ENCODE assay signal across 1 cellular context in genomic region chr20:34216382-34216742, GRCh38.
TF ChIP-seq lines count a peak whose summit lies in the region.

No MANE protein-coding gene starts in this region.

TF ChIP-seq in H1, 55 proteins besides CTCF, POLR2A, EP300 and RAD21:
- TF ChIP-seq TCF12 (IDR thresholded peaks at IDR 0.05; ENCODE audit: low read depth, low read length) (no peak), BRCA1 (IDR thresholded peaks at IDR 0.05; ENCODE audit: low read depth, low read length) (no peak)
